In genomic region chr2:166133653-166134052, GRCh38 we compare ENCODE assay signal across 6 cellular contexts. TPM values are rescaled to one million over a fixed set of nuclear protein-coding genes. Genes with fewer than 3 reads are reported as not detected.
"Had no signal": no experiment of that assay in that cellular context is flagged by ENCODE, and none has a peak within 500 bp of the region (broad histone marks: within the 10 kb centered on the region; RNA-seq: fewer than 3 reads in every experiment).

No MANE protein-coding gene starts in this region.

- H3K36me3 Mint-ChIP-seq: IgD-negative memory B cell had no signal

- H3K4me1 Mint-ChIP-seq: IgD-negative memory B cell had no signal

- H3K27ac ChIP-seq: GM23248 had no signal

- H2AFZ ChIP-seq: GM23248 had no signal

- H3K4me3 Mint-ChIP-seq: H9, IgD-negative memory B cell had no signal

- H3K27ac Mint-ChIP-seq: H9, IgD-negative memory B cell had no signal

- DNase-seq: GM23248, H9, HCEC 1CT, KG1 had no signal

- H3K9ac ChIP-seq: GM23248 had no signal

- H3K4me3 ChIP-seq: GM23248 had no signal

RNA-seq across cellular contexts. Expression of gene SCN1A, which starts 5.8 kb away (rescaled TPM):
- total RNA-seq: GM23248, HT-29 had no signal
- polyA plus RNA-seq: IgD-negative memory B cell had no signal
